ENCODE assay signal across 8 cellular contexts in the genomic region with DNA sequence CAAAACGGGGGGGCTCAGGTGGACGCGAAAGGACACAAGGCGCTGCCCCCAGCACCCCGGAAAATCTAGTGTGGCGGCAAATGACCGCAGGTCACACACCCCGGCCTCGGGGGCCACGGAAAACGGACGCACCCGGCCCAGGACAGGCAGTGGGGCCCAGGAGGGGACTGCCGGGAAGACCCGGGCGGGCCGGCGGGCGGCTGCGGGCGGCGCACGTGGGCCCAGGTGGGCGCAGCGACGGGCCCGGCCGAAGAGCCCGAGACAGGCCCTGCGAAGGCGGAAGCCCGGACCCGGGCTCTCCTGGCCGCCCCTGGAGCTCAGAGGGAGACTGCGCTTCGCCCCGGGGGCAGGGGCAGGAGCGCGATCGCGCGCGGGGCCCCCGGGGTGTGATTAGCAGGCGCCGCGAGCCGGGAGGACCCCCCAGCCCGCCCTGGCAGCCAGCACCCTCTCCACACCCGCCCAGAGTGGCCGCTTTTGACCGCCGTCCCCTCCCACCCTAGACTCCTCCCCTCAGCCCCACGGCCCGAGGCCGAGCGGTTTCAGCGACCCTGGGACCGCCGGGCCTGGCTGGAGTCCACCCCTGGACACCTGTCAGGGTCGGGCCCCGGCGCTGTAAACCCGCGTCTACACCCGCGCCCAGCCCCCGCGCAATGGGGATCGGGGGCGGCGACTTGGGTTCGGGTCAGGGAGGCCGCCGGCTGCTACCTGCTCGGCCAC. TPM values are rescaled to one million over a fixed set of nuclear protein-coding genes. Genes with fewer than 3 reads are reported as not detected.
DNase-seq lines count a peak whose midpoint lies in the region; ATAC-seq and TF ChIP-seq lines count a peak whose summit lies in the region.

No MANE protein-coding gene starts in this region.

- H3K4me2 ChIP-seq in skeletal muscle satellite cell (ENCODE audit: low read length) = peak overlapping the region; percentile 80

- H3K9ac ChIP-seq in adipocyte (ENCODE audit: low read length) = peak overlapping the region; percentile 86
- peak overlapping the region; percentile 71 for H3K9ac ChIP-seq in skeletal muscle satellite cell (ENCODE audit: low read depth, low read length)

- intact Hi-C loops in A673 (cut with micrococcal nuclease; ENCODE audit: unreplicated experiment) = no loop called here

- POLR2A ChIA-PET in A673 (lab: Charles Lee; ENCODE audit: low non-redundant PET) = no interaction called here

- H3K4me3 ChIP-seq in A673 (ENCODE audit: low read depth, low read length, poor library complexity, severe bottlenecking) (peak overlapping the region; percentile 36), adipocyte (ENCODE audit: low read length) (peak overlapping the region; percentile 83), iPS DF 6.9 (ENCODE audit: low read length) (peak overlapping the region; percentile 94; the same call in 1 of the 2 replicates), skeletal muscle satellite cell (ENCODE audit: low read length) (peak overlapping the region; percentile 63)

- H3K4me1 ChIP-seq in A673 (ENCODE audit: insufficient read depth, low read length, poor library complexity, severe bottlenecking) = peaks cover 4% of the 10 kb centered on the region
- H3K4me1 ChIP-seq in adipocyte (ENCODE audit: control insufficient read depth, insufficient read depth, low read length) = peaks cover 54% of the 10 kb centered on the region
- no peaks in the 10 kb centered on the region for H3K4me1 ChIP-seq in iPS DF 6.9 (ENCODE audit: control insufficient read depth, insufficient read depth, low read length)
- H3K4me1 ChIP-seq in skeletal muscle satellite cell (ENCODE audit: control insufficient read depth, insufficient read depth, low read length) = peaks cover 50% of the 10 kb centered on the region

- no peaks in the 10 kb centered on the region for H3K36me3 ChIP-seq in A673 (ENCODE audit: insufficient read depth, low read length, poor library complexity, severe bottlenecking)
- H3K36me3 ChIP-seq in adipocyte (ENCODE audit: control insufficient read depth, insufficient read depth, low read length, severe bottlenecking) = no peaks in the 10 kb centered on the region
- no peaks in the 10 kb centered on the region for H3K36me3 ChIP-seq in iPS DF 6.9 (ENCODE audit: control insufficient read depth, insufficient read depth, low read length)
- no peaks in the 10 kb centered on the region for H3K36me3 ChIP-seq in skeletal muscle satellite cell (ENCODE audit: insufficient read depth, low read length)

- H3K27me3 ChIP-seq in A673 (replicated peaks; ENCODE audit: insufficient read depth, low read depth, low read length, poor library complexity) = peaks cover 62% of the 10 kb centered on the region
- no peaks in the 10 kb centered on the region for H3K27me3 ChIP-seq in adipocyte (replicated peaks; ENCODE audit: control insufficient read depth, insufficient read depth, low read length)
- peaks cover 3% of the 10 kb centered on the region; the same call in 1 of the 2 replicates for H3K27me3 ChIP-seq in iPS DF 6.9 (ENCODE audit: control insufficient read depth, insufficient read depth, low read length)
- H3K27me3 ChIP-seq in skeletal muscle satellite cell (ENCODE audit: control insufficient read depth, insufficient read depth, low read length) = peaks cover 30% of the 10 kb centered on the region

- DNase-seq in A673 (ENCODE audit: low spot score) = no peak
- DNase-seq in NCI-H774 (lab: John Stamatoyannopoulos, UW) = peak; percentile 21
- DNase-seq in adipocyte (ENCODE audit: low read depth) = peak; percentile 34
- DNase-seq in iPS DF 6.9 (ENCODE audit: low read depth, low spot score) = no peak
- DNase-seq in OCI-M2 (lab: John Stamatoyannopoulos, UW; ENCODE audit: unreplicated experiment) = no peak

- no peaks in the 10 kb centered on the region for H3K9me3 ChIP-seq in A673 (ENCODE audit: low read depth, low read length, poor library complexity, severe bottlenecking)
- no peaks in the 10 kb centered on the region for H3K9me3 ChIP-seq in adipocyte (ENCODE audit: control insufficient read depth, low read length)
- H3K9me3 ChIP-seq in iPS DF 6.9 (ENCODE audit: control insufficient read depth, insufficient read depth, low read length) = no peaks in the 10 kb centered on the region
- no peaks in the 10 kb centered on the region for H3K9me3 ChIP-seq in skeletal muscle satellite cell (replicated peaks; ENCODE audit: low read length)

- no TSS peak for BruUV-seq in A673 (replicated peaks; lab: Mats Ljungman, UMichigan)

- CTCF ChIA-PET in A673 (lab: Charles Lee) = no interaction called here

- no CpG with 5 or more reads among the region's 76 CpGs for WGBS in iPS DF 6.9 (ENCODE audit: insufficient coverage, insufficient read length)

- ATAC-seq in GM18520 (IDR thresholded peaks at IDR 0.05; ENCODE audit: unreplicated experiment) = peak; percentile 32
- peak; percentile 32 for ATAC-seq in HG02970 (IDR thresholded peaks at IDR 0.05; ENCODE audit: low FRiP score, unreplicated experiment)

- no peak for TF ChIP-seq CTCF in A673 (conservative IDR thresholded peaks at IDR 0.05; ENCODE audit: low read depth, low read length)

- no peak overlapping the region for H3K27ac ChIP-seq in A673 (ENCODE audit: low read depth, low read length, poor library complexity, severe bottlenecking)
- H3K27ac ChIP-seq in iPS DF 6.9 (ENCODE audit: low read length) = no peak overlapping the region

RNA-seq across cellular contexts. Expression of a gene that starts 0.8 kb away (rescaled TPM):
- 0.09 TPM in 1 of 2 replicates, not detected in the other for total RNA-seq in A673 (2021)
- total RNA-seq in skeletal muscle satellite cell (2012; rRNA removed) = 3.1 and 6.8 TPM in 2 replicates

Comparison
In these comparisons a context has a peak if more than half of its experiments do, and no peak if none do; other contexts are left out.
1. DNase-seq: peak in NCI-H774 (single experiment) and adipocyte (single experiment); none in A673 (single experiment), iPS DF 6.9 (single experiment) and OCI-M2 (single experiment).
2. H3K4me3 ChIP-seq: peak in every context shown above with its lines; median percentile 94 in iPS DF 6.9; 83 in adipocyte; 63 in skeletal muscle satellite cell; 36 in A673.